In genomic region chr4:45453258-45453841, GRCh38 we compare ENCODE assay signal across 9 cellular contexts.
A peak's percentile ranks its signal among the peaks of the same experiment; 100 is the strongest.
DNase-seq lines count a peak whose midpoint lies in the region; ATAC-seq, FAIRE-seq and TF ChIP-seq lines count a peak whose summit lies in the region.
"Had no signal": no experiment of that assay in that cellular context is flagged by ENCODE, and none has a peak within 500 bp of the region (broad histone marks: within the 10 kb centered on the region; RNA-seq: fewer than 3 reads in every experiment).

No MANE protein-coding gene starts in this region.

- POLR2A ChIA-PET in SK-N-SH (lab: Yijun Ruan, JAX) = no interaction called here
- POLR2A ChIA-PET in HepG2 (lab: Yijun Ruan, JAX) = no interaction called here

- H3K9me3 Mint-ChIP-seq in natural killer cell treated with Interleukin-12 subunit alpha and Interleukin-12 subunit beta and Interleukin-15 and Interleukin-18, amount 100 ng/mL, for 72 hours = peaks cover 6% of the 10 kb centered on the region

- no peaks in the 10 kb centered on the region for H3K27me3 Mint-ChIP-seq in natural killer cell treated with Interleukin-12 subunit alpha and Interleukin-12 subunit beta and Interleukin-15 and Interleukin-18, amount 100 ng/mL, for 72 hours

- DNase-seq in SK-N-SH = peak; percentile 46
- DNase-seq in NCI-H1105 treated with DMSO at 0.1 percent for 48 hours (lab: John Stamatoyannopoulos, UW) = peak; percentile 47
- peak; percentile 18 for DNase-seq in HepG2 (ENCODE audit: low spot score)
- no peak for DNase-seq in stimulated activated naive CD4-positive, alpha-beta T cell (lab: John Stamatoyannopoulos, UW)
- no peak for DNase-seq in natural killer cell treated with Interleukin-12 subunit alpha and Interleukin-12 subunit beta and Interleukin-15 and Interleukin-18, amount 100 ng/mL, for 72 hours (ENCODE audit: low spot score)

- no peaks in the 10 kb centered on the region for H3K4me1 ChIP-seq in SK-N-SH (ENCODE audit: control insufficient read depth in 1 of 2, insufficient read depth in 2 of 2, low read depth in 1 of 2, low read length in 1 of 2)
- H3K4me1 ChIP-seq in HepG2 (ENCODE audit: insufficient read depth, low read length) = no peaks in the 10 kb centered on the region
- H3K4me1 ChIP-seq: BLaER1 had no signal

- H3F3A ChIP-seq in SK-N-SH (replicated peaks; ENCODE audit: insufficient read depth) = no peaks in the 10 kb centered on the region

- H3K27ac ChIP-seq in SK-N-SH (ENCODE audit: low read depth in 2 of 2, low read length in 1 of 2) (no peak overlapping the region), VCaP (no peak overlapping the region), HepG2 (ENCODE audit: extremely low read length, insufficient read depth, low read length) (no peak overlapping the region)
- H3K27ac ChIP-seq: BLaER1 had no signal

- TF ChIP-seq EP300 in SK-N-SH (IDR thresholded peaks at IDR 0.05; ENCODE audit: borderline replicate concordance in 1 of 2, low read depth in 1 of 2, low read length in 1 of 2) (no peak), HepG2 (IDR thresholded peaks at IDR 0.05; ENCODE audit: low read depth in 2 of 2, low read length in 2 of 2) (no peak), HepG2 (CRISPR knock-in tag; IDR thresholded peaks at IDR 0.05; ENCODE audit: borderline replicate concordance) (no peak)

- no peak for ATAC-seq in SK-N-SH treated with all-trans-retinoic acid at 6 μM for 48 hours
- ATAC-seq in HepG2 = peak; percentile 96
- ATAC-seq in HG02571 (IDR thresholded peaks at IDR 0.05; ENCODE audit: unreplicated experiment) = no peak
- no peak for ATAC-seq in natural killer cell treated with Interleukin-12 subunit alpha and Interleukin-12 subunit beta and Interleukin-15 and Interleukin-18, amount 100 ng/mL, for 72 hours

- no peaks in the 10 kb centered on the region for H4K20me1 ChIP-seq in SK-N-SH (ENCODE audit: insufficient read depth)
- H4K20me1 ChIP-seq in HepG2 (ENCODE audit: insufficient read depth, low read length) = no peaks in the 10 kb centered on the region
- H4K20me1 ChIP-seq: BLaER1 had no signal

- no peaks in the 10 kb centered on the region for H3K9me2 ChIP-seq in SK-N-SH

- intact Hi-C loops in HepG2 (cut with micrococcal nuclease; ENCODE audit: unreplicated experiment) = loop anchor here (1.0 kb wide), 1 partner anchor 289 kb away; no protein-coding TSS in a partner anchor

- H3K27me3 ChIP-seq in SK-N-SH (ENCODE audit: insufficient read depth) (no peaks in the 10 kb centered on the region), HepG2 (ENCODE audit: control insufficient read depth in 1 of 2, insufficient read depth in 2 of 2, low read length in 2 of 2) (no peaks in the 10 kb centered on the region; a peak in 1 of 5 replicates)
- H3K27me3 ChIP-seq: BLaER1 had no signal

- 18% methylated on average over 5 of the region's 5 CpGs for WGBS in SK-N-SH (ENCODE audit: low lambda C conversion rate)
- 11% methylated on average over 5 of the region's 5 CpGs for WGBS in HepG2 (ENCODE audit: low lambda C conversion rate)

- H3K9me3 ChIP-seq in SK-N-SH (no peaks in the 10 kb centered on the region; the same call in 1 of the 2 replicates), HepG2 (ENCODE audit: low read length) (no peaks in the 10 kb centered on the region)
- H3K9me3 ChIP-seq: BLaER1 had no signal

- no peak overlapping the region for H3K27ac Mint-ChIP-seq in natural killer cell treated with Interleukin-12 subunit alpha and Interleukin-12 subunit beta and Interleukin-15 and Interleukin-18, amount 100 ng/mL, for 72 hours

- H3K36me3 Mint-ChIP-seq in natural killer cell treated with Interleukin-12 subunit alpha and Interleukin-12 subunit beta and Interleukin-15 and Interleukin-18, amount 100 ng/mL, for 72 hours = no peaks in the 10 kb centered on the region

- H3K79me2 ChIP-seq in SK-N-SH (ENCODE audit: insufficient read depth) = no peaks in the 10 kb centered on the region
- H3K79me2 ChIP-seq in HepG2 (ENCODE audit: insufficient read depth, low read length) = no peaks in the 10 kb centered on the region

- H3K4me3 Mint-ChIP-seq in natural killer cell treated with Interleukin-12 subunit alpha and Interleukin-12 subunit beta and Interleukin-15 and Interleukin-18, amount 100 ng/mL, for 72 hours = no peak overlapping the region

- H3K4me1 Mint-ChIP-seq in natural killer cell treated with Interleukin-12 subunit alpha and Interleukin-12 subunit beta and Interleukin-15 and Interleukin-18, amount 100 ng/mL, for 72 hours (ENCODE audit: low read depth in 2 of 2) = no peaks in the 10 kb centered on the region

- H3K9ac ChIP-seq in SK-N-SH (no peak overlapping the region), HepG2 (ENCODE audit: insufficient read depth, low read depth, low read length) (no peak overlapping the region)
- H3K9ac ChIP-seq: BLaER1 had no signal

- H3K36me3 ChIP-seq in SK-N-SH (replicated peaks in 1 of 2; ENCODE audit: control insufficient read depth in 1 of 2, insufficient read depth in 2 of 2, low read length in 1 of 2) (no peaks in the 10 kb centered on the region), HepG2 (replicated peaks in 1 of 2; ENCODE audit: control insufficient read depth in 1 of 2, insufficient read depth in 2 of 2, low read length in 2 of 2) (no peaks in the 10 kb centered on the region)
- H3K36me3 ChIP-seq: BLaER1 had no signal

- no peak for TF ChIP-seq POLR2A in HepG2 (IDR thresholded peaks at IDR 0.05; ENCODE audit: insufficient read depth in 1 of 2, low read depth in 2 of 2, low read length in 2 of 2)

- peak overlapping the region in 1 of 2 experiments; percentile 33; a peak in 1 of 4 replicates for H3K4me3 ChIP-seq in SK-N-SH (ENCODE audit: low read depth in 2 of 2, low read length in 1 of 2)
- H3K4me3 ChIP-seq in HepG2 (replicated peaks in 1 of 3; ENCODE audit: insufficient read depth in 1 of 3, low read depth in 2 of 3, low read length in 3 of 3) = no peak overlapping the region
- H3K4me3 ChIP-seq: BLaER1 had no signal

- TF ChIP-seq CTCF in SK-N-SH (IDR thresholded peaks at IDR 0.05) = peak; percentile 44
- peak; percentile 95 for TF ChIP-seq CTCF in VCaP (conservative IDR thresholded peaks at IDR 0.05)
- TF ChIP-seq CTCF in HepG2 (CRISPR knock-in tag; IDR thresholded peaks at IDR 0.05) = peak; percentile 61

- FAIRE-seq in HepG2 (lab: Jason Lieb, UNC) = no peak

- TF ChIP-seq RAD21 in SK-N-SH (IDR thresholded peaks at IDR 0.05; ENCODE audit: low read length) (peak; percentile 67), HepG2 (CRISPR knock-in tag; IDR thresholded peaks at IDR 0.05) (no peak)

- no peak overlapping the region for H2AFZ ChIP-seq in SK-N-SH (ENCODE audit: low read depth)
- H2AFZ ChIP-seq in HepG2 (ENCODE audit: low read length) = no peak overlapping the region

- CTCF ChIA-PET in SK-N-SH (lab: Yijun Ruan, JAX) = interaction anchor here (0.6 to 2.3 kb wide), 12 partner anchors 10 to 824 kb away, joined by 3 to 18 read pairs (median 4); no protein-coding TSS in a partner anchor
- CTCF ChIA-PET in HepG2 (lab: Yijun Ruan, JAX; ENCODE audit: low intra/inter-chr PET ratio, low total read pairs) = no interaction called here

- BruUV-seq in HepG2 (replicated peaks; lab: Mats Ljungman, UMichigan) = no TSS peak

- in situ Hi-C loops in HepG2 (cut with HindIII; ENCODE audit: extremely low pct_ligation_motif_present, low pct_unique_long_range_greater_than_20kb) = no loop called here

- no peak overlapping the region for H3K4me2 ChIP-seq in SK-N-SH
- no peak overlapping the region for H3K4me2 ChIP-seq in HepG2 (ENCODE audit: low read depth, low read length)
- H3K4me2 ChIP-seq: BLaER1 had no signal

TF ChIP-seq in SK-N-SH treated with all-trans-retinoic acid at 6 μM for 48 hours, 23 proteins besides CTCF, POLR2A, EP300 and RAD21 (continues in another document):
- TF ChIP-seq PPARA (CRISPR knock-in tag; IDR thresholded peaks at IDR 0.05; ENCODE audit: borderline replicate concordance) (no peak), RARB (CRISPR knock-in tag; IDR thresholded peaks at IDR 0.05) (no peak), TCF4 (CRISPR knock-in tag; IDR thresholded peaks at IDR 0.05; ENCODE audit: borderline replicate concordance) (no peak)
- TF ChIP-seq, protein P1, sequence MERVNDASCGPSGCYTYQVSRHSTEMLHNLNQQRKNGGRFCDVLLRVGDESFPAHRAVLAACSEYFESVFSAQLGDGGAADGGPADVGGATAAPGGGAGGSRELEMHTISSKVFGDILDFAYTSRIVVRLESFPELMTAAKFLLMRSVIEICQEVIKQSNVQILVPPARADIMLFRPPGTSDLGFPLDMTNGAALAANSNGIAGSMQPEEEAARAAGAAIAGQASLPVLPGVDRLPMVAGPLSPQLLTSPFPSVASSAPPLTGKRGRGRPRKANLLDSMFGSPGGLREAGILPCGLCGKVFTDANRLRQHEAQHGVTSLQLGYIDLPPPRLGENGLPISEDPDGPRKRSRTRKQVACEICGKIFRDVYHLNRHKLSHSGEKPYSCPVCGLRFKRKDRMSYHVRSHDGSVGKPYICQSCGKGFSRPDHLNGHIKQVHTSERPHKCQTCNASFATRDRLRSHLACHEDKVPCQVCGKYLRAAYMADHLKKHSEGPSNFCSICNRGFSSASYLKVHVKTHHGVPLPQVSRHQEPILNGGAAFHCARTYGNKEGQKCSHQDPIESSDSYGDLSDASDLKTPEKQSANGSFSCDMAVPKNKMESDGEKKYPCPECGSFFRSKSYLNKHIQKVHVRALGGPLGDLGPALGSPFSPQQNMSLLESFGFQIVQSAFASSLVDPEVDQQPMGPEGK (CRISPR knock-in tag; IDR thresholded peaks at IDR 0.05; ENCODE audit: borderline replicate concordance) = no peak

TF ChIP-seq in HepG2, 621 proteins besides CTCF, POLR2A, EP300 and RAD21:
- peak; percentile 68 for TF ChIP-seq STAG1 (CRISPR knock-in tag; IDR thresholded peaks at IDR 0.05)
- no peak for TF ChIP-seq SIX4 (CRISPR knock-in tag; IDR thresholded peaks at IDR 0.05)
- TF ChIP-seq FOXA1 (IDR thresholded peaks at IDR 0.05) = no peak
- TF ChIP-seq FOXA1 (CRISPR knock-in tag; IDR thresholded peaks at IDR 0.05) = 0 out of 2 replicates have a peak, but pooled peaks have one; percentile 8
TF ChIP-seq in HepG2: peak in this region for 2.

Comparison
In these comparisons a context has a peak if more than half of its experiments do, and no peak if none do; other contexts are left out.
1. DNase-seq: peak in SK-N-SH (single experiment), NCI-H1105 treated with DMSO at 0.1 percent for 48 hours (single experiment) and HepG2 (single experiment); none in stimulated activated naive CD4-positive, alpha-beta T cell (0 of 6) and natural killer cell treated with Interleukin-12 subunit alpha and Interleukin-12 subunit beta and Interleukin-15 and Interleukin-18, amount 100 ng/mL, for 72 hours (single experiment).
2. CTCF ChIP-seq: peak in every context shown above with its lines; median percentile 95 in VCaP; 61 in HepG2; 44 in SK-N-SH.
3. Of the 25 proteins assayed by ChIP-seq in both HepG2 and SK-N-SH: peak only in HepG2: none; only in SK-N-SH: RAD21 and SMC3; in both: CTCF; in neither: 22.